ENCODE assay signal across 1 cellular context in the genomic region with DNA sequence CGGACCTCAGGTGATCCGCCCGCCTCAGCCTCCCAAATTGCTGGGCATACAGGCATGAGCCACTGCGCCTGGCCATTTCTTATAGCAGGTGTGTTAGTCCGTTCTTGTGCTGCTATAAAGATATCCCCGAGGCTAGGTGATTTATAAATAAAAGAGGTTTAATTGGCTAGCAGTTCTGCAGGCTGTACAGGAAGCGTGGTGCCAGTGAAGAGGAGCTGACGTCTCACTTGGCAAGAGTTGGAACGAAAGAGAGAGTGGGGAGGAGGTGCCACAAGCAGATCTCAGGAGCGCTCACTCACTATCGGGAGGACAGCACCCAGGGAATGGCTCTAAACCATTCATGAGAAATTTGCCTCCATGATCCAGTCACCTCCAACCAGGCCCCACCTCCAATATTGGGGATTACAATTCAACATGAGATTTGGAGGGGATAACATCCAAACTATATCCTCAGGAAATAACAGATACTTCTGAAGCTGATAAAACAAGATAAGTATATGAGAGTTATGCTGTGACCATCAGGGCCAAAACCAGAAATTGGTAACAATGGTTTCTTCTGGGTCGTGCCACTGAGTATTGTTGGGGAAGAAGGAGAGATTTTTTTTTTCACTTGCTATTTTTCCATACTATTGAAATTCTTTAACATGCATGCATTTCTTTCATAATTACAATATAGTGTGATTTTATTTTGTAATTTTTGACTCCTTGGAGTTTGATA.
TF ChIP-seq lines count a peak whose summit lies in the region.

No MANE protein-coding gene starts in this region.

TF ChIP-seq in K562, 482 proteins besides CTCF, POLR2A, EP300 and RAD21:
- TF ChIP-seq PRDM10 (IDR thresholded peaks at IDR 0.05; ENCODE audit: partially characterized antibody): peak; percentile 69
- no peak for TF ChIP-seq ZNF165 (CRISPR knock-in tag; IDR thresholded peaks at IDR 0.05; ENCODE audit: borderline replicate concordance)
